Comparison of ENCODE assay signal across 8 cellular contexts in genomic region chr5:32276173-32276853, GRCh38. TPM values are rescaled to one million over a fixed set of nuclear protein-coding genes. Genes with fewer than 3 reads are reported as not detected.
A peak's percentile ranks its signal among the peaks of the same experiment; 100 is the strongest.
DNase-seq lines count a peak whose midpoint lies in the region; ATAC-seq, FAIRE-seq and TF ChIP-seq lines count a peak whose summit lies in the region.

No MANE protein-coding gene starts in this region.

- no peaks in the 10 kb centered on the region for H3K27me3 Mint-ChIP-seq in H9 (ENCODE audit: low read depth)

- H3K4me2 ChIP-seq in H9 (ENCODE audit: insufficient read depth, insufficient read length, low read length) = no peak overlapping the region

- WGBS in H9 (ENCODE audit: extremely low coverage, insufficient read length, low lambda C conversion rate) = no CpG with 5 or more reads among the region's 4 CpGs
- 63% methylated on average over 4 of the region's 4 CpGs for WGBS in esophagus muscularis mucosa
- WGBS in pancreas, 2 donors = 56% methylated on average over 4 of the region's 4 CpGs

- peak overlapping the region; percentile 49 to 98 (median 97); a peak in 6 of 7 replicates for H3K27ac Mint-ChIP-seq in H9

- H3K4me3 Mint-ChIP-seq in H9 = no peak overlapping the region

- H3K9me3 Mint-ChIP-seq in H9 = no peaks in the 10 kb centered on the region

- no peak overlapping the region for H2BK5ac ChIP-seq in H9 (ENCODE audit: insufficient read length, low read length)

- H3K23ac ChIP-seq in H9 (ENCODE audit: insufficient read length, low read depth, low read length) = no peak overlapping the region

- peak overlapping the region; percentile 69 for H3K18ac ChIP-seq in H9 (ENCODE audit: insufficient read length, low read depth, low read length)

- H3K27ac ChIP-seq in H9 (ENCODE audit: insufficient read length, low read depth, low read length) = peak overlapping the region; percentile 88
- peak overlapping the region; percentile 11 to 56 (median 42) for H3K27ac ChIP-seq in esophagus muscularis mucosa (replicated peaks in 1 of 4)
- H3K27ac ChIP-seq in pancreas = peak overlapping the region; percentile 28 to 84 (median 54)

- no peak overlapping the region for H4K91ac ChIP-seq in H9 (ENCODE audit: insufficient read length, low read depth, low read length)

- H3T11ph ChIP-seq in H9 (ENCODE audit: low read length) = no peak overlapping the region

- H4K5ac ChIP-seq in H9 (ENCODE audit: insufficient read length, low read depth, low read length) = no peak overlapping the region

- TF ChIP-seq EP300 in esophagus muscularis mucosa (IDR thresholded peaks at IDR 0.05) = no peak

- no peak for FAIRE-seq in RCC 7860 (lab: Jason Lieb, UNC)
- FAIRE-seq in pancreas (lab: Jason Lieb, UNC) = no peak

- no peak overlapping the region for H3K4me3 ChIP-seq in esophagus muscularis mucosa
- H3K4me3 ChIP-seq in pancreas = no peak overlapping the region

- no peak for TF ChIP-seq POLR2A in esophagus muscularis mucosa (IDR thresholded peaks at IDR 0.05; ENCODE audit: low read depth)

- H4K8ac ChIP-seq in H9 (replicated peaks; ENCODE audit: insufficient read length, low read depth, low read length) = no peak overlapping the region

- ATAC-seq in pancreas = peak; percentile 83 to 92 (median 86)

- H3K4ac ChIP-seq in H9 (ENCODE audit: low read depth, low read length) = no peak overlapping the region; the same call in 1 of the 2 replicates

- H3K9me3 ChIP-seq in H9 (ENCODE audit: control insufficient read depth, low read depth, low read length) (no peaks in the 10 kb centered on the region), esophagus muscularis mucosa (no peaks in the 10 kb centered on the region), pancreas (no peaks in the 10 kb centered on the region)

- no peak overlapping the region for H2AK5ac ChIP-seq in H9 (ENCODE audit: insufficient read length, low read length)

- no peak overlapping the region for H3K9ac ChIP-seq in H9 (ENCODE audit: extremely low read depth, insufficient read length, low read length)

- no peak overlapping the region for H2BK15ac ChIP-seq in H9 (ENCODE audit: low read depth, low read length)

- H3K14ac ChIP-seq in H9 (ENCODE audit: insufficient read depth, low read length) = peak overlapping the region; percentile 14; the same call in 1 of the 2 replicates

- peaks cover 57 to 65% of the 10 kb centered on the region in 2 experiments for H3K4me1 Mint-ChIP-seq in H9

- H3K79me2 ChIP-seq in H9 (ENCODE audit: insufficient read depth, low read length) = no peaks in the 10 kb centered on the region; the same call in 1 of the 2 replicates

- DNase-seq in ELF-1 (ENCODE audit: low read depth, low spot score) (peak; percentile 8), H9 (peak; percentile 44), RCC 7860 (ENCODE audit: low spot score) (peak; percentile 37), esophagus muscularis mucosa (ENCODE audit: extremely low spot score) (no peak), pancreas (no peak), mesenteric fat pad (ENCODE audit: low spot score) (no peak), T-helper 9 cell (no peak), hippocampal formation (lab: John Stamatoyannopoulos, UW) (no peak)

- intact Hi-C loops in esophagus muscularis mucosa (cut with DNase I) = no loop called here
- intact Hi-C loops in pancreas (cut with DNase I) = no loop called here

- no peak overlapping the region for H3K56ac ChIP-seq in H9 (ENCODE audit: insufficient read length, low read depth, low read length)

- TF ChIP-seq CTCF in H9 (conservative IDR thresholded peaks at IDR 0.05) = no peak
- no peak for TF ChIP-seq CTCF in esophagus muscularis mucosa (IDR thresholded peaks at IDR 0.05)
- TF ChIP-seq CTCF in pancreas (IDR thresholded peaks at IDR 0.05) = no peak

- peaks cover 26 to 44% (median 36%) of the 10 kb centered on the region in 3 experiments for H3K36me3 Mint-ChIP-seq in H9 (ENCODE audit: insufficient read depth in 1 of 3, low read depth in 3 of 3)

- H4K20me1 ChIP-seq in H9 (ENCODE audit: control insufficient read depth, insufficient read depth, insufficient read length) = no peaks in the 10 kb centered on the region

- H3K27me3 ChIP-seq in H9 (ENCODE audit: insufficient read depth, low read length) (no peaks in the 10 kb centered on the region), esophagus muscularis mucosa (no peaks in the 10 kb centered on the region), pancreas (no peaks in the 10 kb centered on the region)

- H3K23me2 ChIP-seq in H9 (ENCODE audit: insufficient read length, low read depth, low read length, poor library complexity, severe bottlenecking) = no peaks in the 10 kb centered on the region

- peaks cover 6% of the 10 kb centered on the region for H3K4me1 ChIP-seq in H9 (ENCODE audit: insufficient read depth, low read length)
- H3K4me1 ChIP-seq in esophagus muscularis mucosa = peaks cover 34 to 57% (median 43%) of the 10 kb centered on the region in 4 donors
- peaks cover 23 to 46% (median 31%) of the 10 kb centered on the region in 3 donors for H3K4me1 ChIP-seq in pancreas

- H2BK20ac ChIP-seq in H9 (ENCODE audit: low read depth, low read length, poor library complexity, severe bottlenecking) = no peak overlapping the region

- no peak overlapping the region for H2BK12ac ChIP-seq in H9 (ENCODE audit: insufficient read length, low read depth, low read length)

- H3K36me3 ChIP-seq in esophagus muscularis mucosa (peaks cover 27 to 38% (median 31%) of the 10 kb centered on the region in 4 donors), pancreas (peaks cover 8 to 37% (median 16%) of the 10 kb centered on the region in 3 donors)

- H2AFZ ChIP-seq in H9 (ENCODE audit: low read length) = no peak overlapping the region

- no peak overlapping the region for H2BK120ac ChIP-seq in H9 (ENCODE audit: low read depth, low read length, poor library complexity, severe bottlenecking)

- no peaks in the 10 kb centered on the region for H3K79me1 ChIP-seq in H9 (ENCODE audit: insufficient read depth, low read depth, low read length, poor library complexity, severe bottlenecking)

RNA-seq across cellular contexts. Expression of gene MTMR12, which starts 36.4 kb away (rescaled TPM):
- total RNA-seq in H9 (2021) (39.3 and 39.4 TPM in 2 replicates), esophagus muscularis mucosa (10 to 100 TPM; 49.9 to 94.0 (median 63.8) TPM), pancreas (10 to 100 TPM; 20.3 to 32.3 (median 22.1) TPM), mesenteric fat pad (95.1 TPM)
- 10 to 100 TPM in 1 of 2 donors, 1 to 10 TPM in 1; 9.7 to 16.2 TPM for polyA plus RNA-seq in pancreas

Comparison
In these comparisons a context has a peak if more than half of its experiments do, and no peak if none do; other contexts are left out.
1. DNase-seq: peak in ELF-1 (single experiment), H9 (single experiment) and RCC 7860 (single experiment); none in esophagus muscularis mucosa (single experiment), pancreas (0 of 6), mesenteric fat pad (single experiment), T-helper 9 cell (single experiment) and hippocampal formation (0 of 2).
2. Peak in every context shown above with its lines, with median percentiles within 50 percentile points of each other: H3K27ac ChIP-seq.